ENCODE assay signal across 1 cellular context in genomic region chr6:105051941-105052471, GRCh38.
TF ChIP-seq lines count a peak whose summit lies in the region.

No MANE protein-coding gene starts in this region.

TF ChIP-seq in A549, 52 proteins besides CTCF, POLR2A, EP300 and RAD21 (continued from another document):
- TF ChIP-seq, protein P1, sequence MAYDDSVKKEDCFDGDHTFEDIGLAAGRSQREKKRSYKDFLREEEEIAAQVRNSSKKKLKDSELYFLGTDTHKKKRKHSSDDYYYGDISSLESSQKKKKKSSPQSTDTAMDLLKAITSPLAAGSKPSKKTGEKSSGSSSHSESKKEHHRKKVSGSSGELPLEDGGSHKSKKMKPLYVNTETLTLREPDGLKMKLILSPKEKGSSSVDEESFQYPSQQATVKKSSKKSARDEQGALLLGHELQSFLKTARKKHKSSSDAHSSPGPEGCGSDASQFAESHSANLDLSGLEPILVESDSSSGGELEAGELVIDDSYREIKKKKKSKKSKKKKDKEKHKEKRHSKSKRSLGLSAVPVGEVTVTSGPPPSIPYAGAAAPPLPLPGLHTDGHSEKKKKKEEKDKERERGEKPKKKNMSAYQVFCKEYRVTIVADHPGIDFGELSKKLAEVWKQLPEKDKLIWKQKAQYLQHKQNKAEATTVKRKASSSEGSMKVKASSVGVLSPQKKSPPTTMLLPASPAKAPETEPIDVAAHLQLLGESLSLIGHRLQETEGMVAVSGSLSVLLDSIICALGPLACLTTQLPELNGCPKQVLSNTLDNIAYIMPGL (CRISPR knock-in tag; IDR thresholded peaks at IDR 0.05; ENCODE audit: borderline replicate concordance): no peak
- no peak for TF ChIP-seq MYC (IDR thresholded peaks at IDR 0.05; ENCODE audit: borderline replicate concordance, low read length)
- TF ChIP-seq EHMT2 (IDR thresholded peaks at IDR 0.05; ENCODE audit: low read depth): no peak
- TF ChIP-seq FOSB (CRISPR knock-in tag; IDR thresholded peaks at IDR 0.05): no peak
- TF ChIP-seq, protein P2, sequence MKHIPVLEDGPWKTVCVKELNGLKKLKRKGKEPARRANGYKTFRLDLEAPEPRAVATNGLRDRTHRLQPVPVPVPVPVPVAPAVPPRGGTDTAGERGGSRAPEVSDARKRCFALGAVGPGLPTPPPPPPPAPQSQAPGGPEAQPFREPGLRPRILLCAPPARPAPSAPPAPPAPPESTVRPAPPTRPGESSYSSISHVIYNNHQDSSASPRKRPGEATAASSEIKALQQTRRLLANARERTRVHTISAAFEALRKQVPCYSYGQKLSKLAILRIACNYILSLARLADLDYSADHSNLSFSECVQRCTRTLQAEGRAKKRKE (CRISPR knock-in tag; IDR thresholded peaks at IDR 0.05; ENCODE audit: low read depth): no peak
- TF ChIP-seq MAFK (IDR thresholded peaks at IDR 0.05; ENCODE audit: partially characterized antibody): no peak
- TF ChIP-seq, protein P3, sequence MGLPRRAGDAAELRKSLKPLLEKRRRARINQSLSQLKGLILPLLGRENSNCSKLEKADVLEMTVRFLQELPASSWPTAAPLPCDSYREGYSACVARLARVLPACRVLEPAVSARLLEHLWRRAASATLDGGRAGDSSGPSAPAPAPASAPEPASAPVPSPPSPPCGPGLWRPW (IDR thresholded peaks at IDR 0.05): no peak
